20 cellular contexts compared by ENCODE assay signal in the genomic region with DNA sequence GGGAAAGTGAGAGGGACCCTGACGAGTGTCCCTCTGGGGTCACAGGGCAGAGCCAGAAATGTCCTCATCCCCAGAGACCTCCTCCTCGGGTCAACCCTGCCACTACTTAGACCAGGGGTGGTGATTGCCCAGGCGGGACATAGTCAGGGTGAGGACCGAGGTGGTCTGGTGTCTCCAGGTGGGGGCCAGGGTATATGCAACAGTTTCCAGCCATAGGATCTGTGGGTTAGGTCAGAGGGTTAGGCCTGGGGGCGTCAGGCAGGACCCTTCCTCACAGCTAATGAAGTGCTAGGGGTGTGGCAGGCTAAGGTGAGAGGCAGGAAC. TPM values are rescaled to one million over a fixed set of nuclear protein-coding genes. Genes with fewer than 3 reads are reported as not detected.
A peak's percentile ranks its signal among the peaks of the same experiment; 100 is the strongest.
DNase-seq lines count a peak whose midpoint lies in the region; ATAC-seq, FAIRE-seq and TF ChIP-seq lines count a peak whose summit lies in the region.
"Had no signal": no experiment of that assay in that cellular context is flagged by ENCODE, and none has a peak within 500 bp of the region (broad histone marks: within the 10 kb centered on the region; RNA-seq: fewer than 3 reads in every experiment).

No MANE protein-coding gene starts in this region.

- no peaks in the 10 kb centered on the region for H3F3A ChIP-seq in GM23338 (replicated peaks; ENCODE audit: low read depth)

- no peaks in the 10 kb centered on the region for H3K27me3 ChIP-seq in GM23338 (ENCODE audit: insufficient read depth)
- H3K27me3 ChIP-seq in astrocyte (ENCODE audit: insufficient read depth, low read length): peaks cover 7% of the 10 kb centered on the region
- peaks cover 0 to 5% of the 10 kb centered on the region in 2 experiments for H3K27me3 ChIP-seq in mesenchymal stem cell (ENCODE audit: control insufficient read depth in 1 of 2, insufficient read depth in 1 of 2, low read length in 2 of 2)

- H2AFZ ChIP-seq in GM23338 (peak overlapping the region; percentile 96), astrocyte (ENCODE audit: low read depth, low read length) (peak overlapping the region; percentile 94), mesenchymal stem cell (ENCODE audit: low read depth, low read length) (no peak overlapping the region)

- ATAC-seq in GM23338 (no peak), GM18520 (IDR thresholded peaks at IDR 0.05; ENCODE audit: unreplicated experiment) (no peak)

- no peak overlapping the region for H2BK120ac ChIP-seq in mesenchymal stem cell (ENCODE audit: low read depth, low read length)

- H3K27me3 Mint-ChIP-seq in GM23338 (ENCODE audit: insufficient read depth, low read depth, poor library complexity) (peaks cover 13% of the 10 kb centered on the region), astrocyte (ENCODE audit: low read depth, unreplicated experiment) (peaks cover 21% of the 10 kb centered on the region)

- H3K4ac ChIP-seq in mesenchymal stem cell (ENCODE audit: low read depth in 1 of 2, low read length in 2 of 2): no peak overlapping the region

- H3K36me3 Mint-ChIP-seq in GM23338 (ENCODE audit: low read depth): peaks cover 3% of the 10 kb centered on the region
- peaks cover 2% of the 10 kb centered on the region for H3K36me3 Mint-ChIP-seq in astrocyte (ENCODE audit: low read depth, unreplicated experiment)
- H3K36me3 Mint-ChIP-seq: activated naive CD8-positive, alpha-beta T cell treated with anti-CD3 and anti-CD28 coated beads, Interleukin-2, amount 10 ng/mL, durations not matched to agents 7 days and 5 days; memory B cell had no signal

- DNase-seq in GM23338 (ENCODE audit: low spot score) (no peak), astrocyte (ENCODE audit: low read depth) (no peak), mesenchymal stem cell (no peak), UCSD-AML1 (lab: John Stamatoyannopoulos, UW; ENCODE audit: unreplicated experiment) (no peak), NOMO-1 treated with dmso at 0.1 percent for 144 hours (lab: John Stamatoyannopoulos, UW; ENCODE audit: unreplicated experiment) (no peak)
- no peak for DNase-seq in activated CD4-positive, alpha-beta T cell treated with anti-CD3 and anti-CD28 coated beads for 1 hour
- DNase-seq: activated CD8-positive, alpha-beta memory T cell treated with anti-CD3 and anti-CD28 coated beads for 24 hours; activated naive CD8-positive, alpha-beta T cell treated with anti-CD3 and anti-CD28 coated beads, Interleukin-2, amount 10 ng/mL, durations not matched to agents 7 days and 5 days; NCI-H1048; NCI-H2081; NCI-H524 treated with DMSO at 0.1 percent for 48 hours; SIG-M5; stimulated activated naive CD4-positive, alpha-beta T cell had no signal

- H4K20me1 ChIP-seq in GM23338 (replicated peaks; ENCODE audit: insufficient read depth) (no peaks in the 10 kb centered on the region), astrocyte (ENCODE audit: insufficient read depth, low read length) (no peaks in the 10 kb centered on the region)

- 79% methylated on average over 5 of the region's 5 CpGs for WGBS in mesenchymal stem cell

- peak overlapping the region; percentile 6 for H2AK5ac ChIP-seq in mesenchymal stem cell (ENCODE audit: low read length, severe bottlenecking)

- H3K4me3 Mint-ChIP-seq in GM23338: no peak overlapping the region
- H3K4me3 Mint-ChIP-seq in astrocyte (ENCODE audit: unreplicated experiment): no peak overlapping the region
- H3K4me3 Mint-ChIP-seq: activated naive CD8-positive, alpha-beta T cell treated with anti-CD3 and anti-CD28 coated beads, Interleukin-2, amount 10 ng/mL, durations not matched to agents 7 days and 5 days; activated T-helper 1 cell treated with anti-CD3 and anti-CD28 coated beads, Interleukin-12 subunit alpha, Interleukin-12 subunit beta, Interleukin-2, Interleukin-4 antibody, amounts not matched to agents 30 ng/mL and 10 ng/mL and 1 ng/mL, durations not matched to agents 14 hours and 24 hours and 36 hours; memory B cell; nephron; T-helper 1 cell treated with Interleukin-12 subunit alpha and Interleukin-12 subunit beta and Interleukin-4 antibody, amounts not matched to agents 30 μg/mL and 1 μg/mL, for 36 hours had no signal

- H3K27ac Mint-ChIP-seq in GM23338 (peak overlapping the region; percentile 86; the same call in 1 of the 2 replicates), astrocyte (ENCODE audit: unreplicated experiment) (no peak overlapping the region)
- H3K27ac Mint-ChIP-seq: activated naive CD8-positive, alpha-beta T cell treated with anti-CD3 and anti-CD28 coated beads, Interleukin-2, amount 10 ng/mL, durations not matched to agents 7 days and 5 days; activated T-helper 1 cell treated with anti-CD3 and anti-CD28 coated beads, Interleukin-12 subunit alpha, Interleukin-12 subunit beta, Interleukin-2, Interleukin-4 antibody, amounts not matched to agents 30 ng/mL and 10 ng/mL and 1 ng/mL, durations not matched to agents 14 hours and 24 hours and 36 hours; memory B cell; T-helper 1 cell treated with Interleukin-12 subunit alpha and Interleukin-12 subunit beta and Interleukin-4 antibody, amounts not matched to agents 30 μg/mL and 1 μg/mL, for 36 hours had no signal

- H3K4me1 ChIP-seq in GM23338 (ENCODE audit: insufficient read depth): peaks cover 11% of the 10 kb centered on the region; the same call in 1 of the 2 replicates
- peaks cover 11% of the 10 kb centered on the region for H3K4me1 ChIP-seq in astrocyte (ENCODE audit: insufficient read depth, low read length)
- H3K4me1 ChIP-seq in mesenchymal stem cell (ENCODE audit: control insufficient read depth, insufficient read depth, low read depth, low read length): peaks cover 10% of the 10 kb centered on the region

- no peak overlapping the region for H3K23ac ChIP-seq in mesenchymal stem cell (ENCODE audit: low read length in 2 of 2)

- no peak overlapping the region for H3K4me2 ChIP-seq in GM23338
- H3K4me2 ChIP-seq in astrocyte (ENCODE audit: low read length): no peak overlapping the region
- H3K4me2 ChIP-seq in mesenchymal stem cell (ENCODE audit: low read length, poor library complexity, severe bottlenecking): no peak overlapping the region
- H3K4me2 ChIP-seq: KMS-11 had no signal

- no peak overlapping the region for H2BK12ac ChIP-seq in mesenchymal stem cell (ENCODE audit: low read length in 2 of 2)

- H3K27ac ChIP-seq in GM23338 (ENCODE audit: low read depth) (no peak overlapping the region), astrocyte (ENCODE audit: low read depth, low read length) (no peak overlapping the region), mesenchymal stem cell (ENCODE audit: low read length, poor library complexity, severe bottlenecking) (no peak overlapping the region), skin epidermis (peak overlapping the region in 20 of 21 experiments; percentile 18 to 92 (median 70))
- H3K27ac ChIP-seq: KMS-11 had no signal

- H3K36me3 ChIP-seq in GM23338 (ENCODE audit: insufficient read depth): no peaks in the 10 kb centered on the region
- H3K36me3 ChIP-seq in astrocyte (ENCODE audit: insufficient read depth, low read length): no peaks in the 10 kb centered on the region
- H3K36me3 ChIP-seq in mesenchymal stem cell (ENCODE audit: control insufficient read depth in 1 of 2, insufficient read depth in 2 of 2, low read depth in 1 of 2, low read length in 2 of 2): no peaks in the 10 kb centered on the region

- TF ChIP-seq CTCF in GM23338 (conservative IDR thresholded peaks at IDR 0.05; ENCODE audit: low read depth in 2 of 2) (no peak), astrocyte (IDR thresholded peaks at IDR 0.05; ENCODE audit: insufficient read depth, low read depth, low read length) (no peak)

- FAIRE-seq in astrocyte (lab: Jason Lieb, UNC): no peak

- H3K4me3 ChIP-seq in GM23338 (no peak overlapping the region), astrocyte (ENCODE audit: insufficient read depth, low read depth, low read length) (no peak overlapping the region), mesenchymal stem cell (ENCODE audit: insufficient read depth in 1 of 2, low read depth in 1 of 2, low read length in 2 of 2) (no peak overlapping the region), skin epidermis (no peak overlapping the region)

- peak overlapping the region; percentile 81 for H4K91ac ChIP-seq in mesenchymal stem cell (ENCODE audit: low read length)

- H4K8ac ChIP-seq in mesenchymal stem cell (ENCODE audit: low read length): no peak overlapping the region

- no peak overlapping the region for H2BK15ac ChIP-seq in mesenchymal stem cell (ENCODE audit: low read depth, poor library complexity, severe bottlenecking)

- peak overlapping the region in 1 of 2 experiments; percentile 42 for H3K18ac ChIP-seq in mesenchymal stem cell (ENCODE audit: low read depth in 1 of 2, low read length in 2 of 2)

- no peak overlapping the region for H2BK5ac ChIP-seq in mesenchymal stem cell (ENCODE audit: low read depth, low read length, poor library complexity, severe bottlenecking)

- H3K9me3 ChIP-seq in astrocyte (ENCODE audit: insufficient read depth, low read depth, low read length) (no peaks in the 10 kb centered on the region), mesenchymal stem cell (ENCODE audit: control insufficient read depth, low read length) (no peaks in the 10 kb centered on the region)

- no peaks in the 10 kb centered on the region for H3K79me2 ChIP-seq in GM23338 (replicated peaks; ENCODE audit: insufficient read depth)
- H3K79me2 ChIP-seq in astrocyte (ENCODE audit: insufficient read depth, low read length): no peaks in the 10 kb centered on the region

- H3K4me1 Mint-ChIP-seq in GM23338: peaks cover 30% of the 10 kb centered on the region
- H3K4me1 Mint-ChIP-seq in astrocyte (ENCODE audit: low read depth, unreplicated experiment): peaks cover 6% of the 10 kb centered on the region
- H3K4me1 Mint-ChIP-seq: memory B cell had no signal

- H3K9ac ChIP-seq in astrocyte (ENCODE audit: low read length) (no peak overlapping the region), mesenchymal stem cell (ENCODE audit: low read length) (peak overlapping the region; percentile 90)
- H3K9ac ChIP-seq: KMS-11 had no signal

- H3K9me2 ChIP-seq in GM23338 (ENCODE audit: insufficient read depth): no peaks in the 10 kb centered on the region

- H3K79me1 ChIP-seq in mesenchymal stem cell (replicated peaks; ENCODE audit: low read length, poor library complexity, severe bottlenecking): no peaks in the 10 kb centered on the region

- no peak overlapping the region for H3K14ac ChIP-seq in mesenchymal stem cell (ENCODE audit: low read length in 2 of 2)

- peaks cover 12% of the 10 kb centered on the region; the same call in 2 of the 3 replicates for H3K9me3 Mint-ChIP-seq in GM23338
- peaks cover 9% of the 10 kb centered on the region for H3K9me3 Mint-ChIP-seq in astrocyte (ENCODE audit: unreplicated experiment)
- H3K9me3 Mint-ChIP-seq: activated T-helper 1 cell treated with anti-CD3 and anti-CD28 coated beads, Interleukin-12 subunit alpha, Interleukin-12 subunit beta, Interleukin-2, Interleukin-4 antibody, amounts not matched to agents 30 ng/mL and 10 ng/mL and 1 ng/mL, durations not matched to agents 14 hours and 24 hours and 36 hours; T-helper 1 cell treated with Interleukin-12 subunit alpha and Interleukin-12 subunit beta and Interleukin-4 antibody, amounts not matched to agents 30 μg/mL and 1 μg/mL, for 36 hours had no signal

RNA-seq across cellular contexts. Expression of a gene that starts 22.3 kb away (rescaled TPM):
- total RNA-seq in GM23338 (2014; rRNA removed; shearing (Covaris generic)): 24.9 and 26.8 TPM in 2 replicates
- 18.8 and 24.4 TPM in 2 replicates for polyA plus RNA-seq in GM23338 (2016; fragmentation: Nextera tagmentation; extraction: Ambion mirVana)
- total RNA-seq in astrocyte: 36.6 and 57.3 TPM in 2 replicates
- polyA plus RNA-seq in mesenchymal stem cell (2013, experiment 1 of 2): 39.0 TPM
- polyA plus RNA-seq in mesenchymal stem cell (2013, experiment 2 of 2): 37.8 TPM
- total RNA-seq: activated T-helper 1 cell treated with anti-CD3 and anti-CD28 coated beads, Interleukin-12 subunit alpha, Interleukin-12 subunit beta, Interleukin-2, Interleukin-4 antibody, amounts not matched to agents 30 ng/mL and 10 ng/mL and 1 ng/mL, durations not matched to agents 14 hours and 24 hours and 36 hours had no signal

RNA-seq across cellular contexts. Expression of a gene that starts 46.5 kb away (rescaled TPM):
- total RNA-seq in GM23338 (2014; rRNA removed; shearing (Covaris generic)): 11.1 and 15.8 TPM in 2 replicates
- 3.5 and 5.4 TPM in 2 replicates for polyA plus RNA-seq in GM23338 (2016; fragmentation: Nextera tagmentation; extraction: Ambion mirVana)
- total RNA-seq in astrocyte: 8.6 and 9.5 TPM in 2 replicates
- 7.0 TPM for polyA plus RNA-seq in mesenchymal stem cell (2013, experiment 1 of 2)
- polyA plus RNA-seq in mesenchymal stem cell (2013, experiment 2 of 2): 9.6 TPM

Comparison
In these comparisons a context has a peak if more than half of its experiments do, and no peak if none do; other contexts are left out.
1. H3K27ac ChIP-seq: peak in skin epidermis (20 of 21); none in GM23338 (single experiment), astrocyte (single experiment) and mesenchymal stem cell (single experiment).